Comparison of ENCODE assay signal across 8 cellular contexts in the genomic region with DNA sequence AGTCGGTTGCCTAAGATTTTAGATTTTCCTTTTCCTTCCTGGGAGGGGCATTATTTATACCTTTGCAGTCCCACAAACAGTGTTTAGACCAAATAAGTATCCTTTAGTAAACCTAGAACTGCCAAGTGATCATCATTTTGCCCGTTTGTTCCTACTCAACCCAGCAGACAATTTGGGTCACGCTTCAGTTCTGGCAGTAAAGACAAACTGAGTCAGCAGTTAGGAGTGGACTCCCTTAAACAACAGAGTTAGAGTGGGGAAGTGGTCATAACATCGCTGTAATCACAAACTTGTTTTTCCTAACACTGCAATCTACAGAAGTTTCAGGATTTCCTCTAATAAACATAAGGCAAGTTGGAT. TPM values are rescaled to one million over a fixed set of nuclear protein-coding genes. Genes with fewer than 3 reads are reported as not detected.
DNase-seq lines count a peak whose midpoint lies in the region; ATAC-seq and TF ChIP-seq lines count a peak whose summit lies in the region.

No MANE protein-coding gene starts in this region.

- H3K36me3 ChIP-seq in CD4-positive, alpha-beta memory T cell (ENCODE audit: insufficient read depth, low read length) = no peaks in the 10 kb centered on the region
- H3K36me3 ChIP-seq in SJCRH30 (peaks cover 12% of the 10 kb centered on the region), neuronal stem cell (replicated peaks in 1 of 2; ENCODE audit: control insufficient read depth in 2 of 2, insufficient read depth in 2 of 2, low read length in 2 of 2) (peaks cover 0 to 10% of the 10 kb centered on the region in 2 donors)

- no peak for TF ChIP-seq CTCF in fibroblast of mammary gland (conservative IDR thresholded peaks at IDR 0.05; ENCODE audit: control insufficient read depth, insufficient read depth, low read depth, low read length)
- TF ChIP-seq CTCF in GM13976 (IDR thresholded peaks at IDR 0.05; ENCODE audit: borderline replicate concordance, control extremely low read depth, extremely low read depth, insufficient read depth, missing control alignments) = no peak

- in situ Hi-C loops in GM13976 (cut with MboI; ENCODE audit: low sequenced_read_pairs, unreplicated experiment) = loop anchor here (25.0 kb wide), 1 partner anchor 230 kb away; no protein-coding TSS in a partner anchor

- peaks cover 0 to 3% (median 0%) of the 10 kb centered on the region in 8 donors for H3K9me3 Mint-ChIP-seq in CD4-positive, alpha-beta memory T cell

- H3K79me1 ChIP-seq in neuronal stem cell (ENCODE audit: low read depth, low read length) = no peaks in the 10 kb centered on the region

- H2AK5ac ChIP-seq in neuronal stem cell (ENCODE audit: low read depth, low read length) = no peak overlapping the region

- CTCF ChIA-PET in CD4-positive, alpha-beta memory T cell (lab: Charles Lee; ENCODE audit: partially characterized antibody) = no interaction called here

- peak overlapping the region; percentile 1 to 89 (median 84) for H3K4me3 Mint-ChIP-seq in CD4-positive, alpha-beta memory T cell

- no peak overlapping the region for H3K9ac ChIP-seq in neuronal stem cell (ENCODE audit: low read depth, low read length, poor library complexity)

- no peak overlapping the region for H4K8ac ChIP-seq in neuronal stem cell (ENCODE audit: low read depth, low read length)

- no peak overlapping the region for H3K14ac ChIP-seq in neuronal stem cell (ENCODE audit: low read length)

- H3K27ac Mint-ChIP-seq in CD4-positive, alpha-beta memory T cell = peak overlapping the region in 1 of 7 donors; percentile 5

- H3K4me2 ChIP-seq in neuronal stem cell (ENCODE audit: insufficient read depth, low read length, poor library complexity, severe bottlenecking) = peak overlapping the region; percentile 87

- peaks cover 11% of the 10 kb centered on the region for H3K27me3 ChIP-seq in CD4-positive, alpha-beta memory T cell (ENCODE audit: insufficient read depth, low read length)
- H3K27me3 ChIP-seq in SJCRH30 (no peaks in the 10 kb centered on the region), neuronal stem cell (ENCODE audit: control insufficient read depth in 3 of 3, insufficient read depth in 3 of 3, low read depth in 1 of 3, low read length in 3 of 3) (no peaks in the 10 kb centered on the region)

- no peak overlapping the region for H3K4ac ChIP-seq in neuronal stem cell (ENCODE audit: low read length)

- peaks cover 19 to 28% of the 10 kb centered on the region in 2 donors for H3K27me3 Mint-ChIP-seq in CD4-positive, alpha-beta memory T cell

- H3K4me3 ChIP-seq in CD4-positive, alpha-beta memory T cell (ENCODE audit: low read length in 2 of 2) = no peak overlapping the region
- H3K4me3 ChIP-seq in SJCRH30 (peak overlapping the region; percentile 77), fibroblast of mammary gland (ENCODE audit: control insufficient read depth, low read depth, low read length) (peak overlapping the region; percentile 75), neuronal stem cell (ENCODE audit: low read length in 2 of 2) (peak overlapping the region; percentile 79 to 99)

- no peak overlapping the region for H3K27ac ChIP-seq in CD4-positive, alpha-beta memory T cell (ENCODE audit: low read depth, low read length)
- H3K27ac ChIP-seq in SJCRH30 (peak overlapping the region; percentile 91), neuronal stem cell (replicated peaks; ENCODE audit: low read length) (no peak overlapping the region)

- ATAC-seq in GM21786 (IDR thresholded peaks at IDR 0.05; ENCODE audit: unreplicated experiment) = no peak

- no peaks in the 10 kb centered on the region for H3K36me3 Mint-ChIP-seq in CD4-positive, alpha-beta memory T cell

- intact Hi-C loops in CD4-positive, alpha-beta memory T cell (cut with micrococcal nuclease) = no loop called here

- no peak for DNase-seq in CD4-positive, alpha-beta memory T cell
- DNase-seq in SJCRH30 (no peak), fibroblast of mammary gland (ENCODE audit: low read depth) (peak; percentile 66), neuronal stem cell (ENCODE audit: low spot score) (no peak), NOMO-1 (lab: John Stamatoyannopoulos, UW; ENCODE audit: unreplicated experiment in 2 of 2) (no peak), GM13976 (ENCODE audit: low spot score) (no peak), T-helper 9 cell (no peak)

- peak overlapping the region; percentile 40 for H2BK15ac ChIP-seq in neuronal stem cell (ENCODE audit: low read length)

- no peak overlapping the region for H4K91ac ChIP-seq in neuronal stem cell (ENCODE audit: low read depth, low read length, poor library complexity)

- no peak overlapping the region for H2BK12ac ChIP-seq in neuronal stem cell (ENCODE audit: low read length)

- no peak overlapping the region for H3K23ac ChIP-seq in neuronal stem cell (ENCODE audit: low read depth, low read length, poor library complexity)

- peaks cover 8 to 18% (median 15%) of the 10 kb centered on the region in 4 donors for H3K4me1 Mint-ChIP-seq in CD4-positive, alpha-beta memory T cell

- POLR2A ChIA-PET in CD4-positive, alpha-beta memory T cell (lab: Charles Lee; ENCODE audit: partially characterized antibody) = no interaction called here

- peak overlapping the region; percentile 86 for H2AFZ ChIP-seq in neuronal stem cell (ENCODE audit: low read length)

- H3K18ac ChIP-seq in neuronal stem cell (ENCODE audit: low read length) = no peak overlapping the region

- no CpG with 5 or more reads among the region's 4 CpGs for WGBS in neuronal stem cell (ENCODE audit: extremely low coverage in 2 of 2, insufficient read length in 2 of 2, insufficient replicate concordance in 1 of 2), 2 donors

- no peak overlapping the region for H2BK5ac ChIP-seq in neuronal stem cell (ENCODE audit: low read length)

- H2BK120ac ChIP-seq in neuronal stem cell (ENCODE audit: low read depth, low read length) = no peak overlapping the region

- peaks cover 7% of the 10 kb centered on the region for H3K4me1 ChIP-seq in CD4-positive, alpha-beta memory T cell (ENCODE audit: insufficient read depth, low read length)
- H3K4me1 ChIP-seq in SJCRH30 (peaks cover 21% of the 10 kb centered on the region), neuronal stem cell (ENCODE audit: control insufficient read depth in 2 of 2, insufficient read depth in 1 of 2, low read depth in 1 of 2, low read length in 2 of 2) (peaks cover 4 to 16% of the 10 kb centered on the region in 2 donors)

- no peaks in the 10 kb centered on the region for H3K9me3 ChIP-seq in CD4-positive, alpha-beta memory T cell (ENCODE audit: control insufficient read depth in 1 of 2, low read length in 2 of 2)
- no peaks in the 10 kb centered on the region for H3K9me3 ChIP-seq in SJCRH30 (replicated peaks)
- peaks cover 0 to 5% of the 10 kb centered on the region in 2 donors for H3K9me3 ChIP-seq in neuronal stem cell (replicated peaks in 1 of 2; ENCODE audit: control insufficient read depth in 2 of 2, insufficient read depth in 1 of 2, low read depth in 1 of 2, low read length in 2 of 2)

RNA-seq across cellular contexts. Expression of gene WDFY3, which starts 0.8 kb away (rescaled TPM):
- 1 to 10 TPM; 2.1 to 2.7 TPM for total RNA-seq in CD4-positive, alpha-beta memory T cell
- polyA plus RNA-seq in CD4-positive, alpha-beta memory T cell = 1 to 10 TPM in 1 of 2 donors, not detected in 1; 1.2 TPM
- total RNA-seq in SJCRH30 (2014; rRNA removed; shearing (Covaris generic)) = 134 and 155 TPM in 2 replicates
- polyA plus RNA-seq in neuronal stem cell (2013, experiment 1 of 2) = 13.0 TPM
- polyA plus RNA-seq in neuronal stem cell (2013, experiment 2 of 2) = 13.3 TPM

Comparison
In these comparisons a context has a peak if more than half of its experiments do, and no peak if none do; other contexts are left out.
1. H3K4me3 ChIP-seq: peak in SJCRH30 (single experiment), fibroblast of mammary gland (single experiment) and neuronal stem cell (2 of 2); none in CD4-positive, alpha-beta memory T cell (0 of 2).
2. RNA of gene WDFY3, which starts 0.8 kb away (total RNA-seq): 134 to 155 TPM in SJCRH30; 2.1 to 2.7 TPM in CD4-positive, alpha-beta memory T cell; every median in the first group is over 10 times any median in the second.